Comparison of ENCODE assay signal across 1 cellular context in genomic region chr21:43854773-43855633, GRCh38.
TF ChIP-seq lines count a peak whose summit lies in the region.

No MANE protein-coding gene starts in this region.

TF ChIP-seq in GM12878, 131 proteins besides CTCF, POLR2A, EP300 and RAD21 (continued from another document):
- TF ChIP-seq, protein P1, sequence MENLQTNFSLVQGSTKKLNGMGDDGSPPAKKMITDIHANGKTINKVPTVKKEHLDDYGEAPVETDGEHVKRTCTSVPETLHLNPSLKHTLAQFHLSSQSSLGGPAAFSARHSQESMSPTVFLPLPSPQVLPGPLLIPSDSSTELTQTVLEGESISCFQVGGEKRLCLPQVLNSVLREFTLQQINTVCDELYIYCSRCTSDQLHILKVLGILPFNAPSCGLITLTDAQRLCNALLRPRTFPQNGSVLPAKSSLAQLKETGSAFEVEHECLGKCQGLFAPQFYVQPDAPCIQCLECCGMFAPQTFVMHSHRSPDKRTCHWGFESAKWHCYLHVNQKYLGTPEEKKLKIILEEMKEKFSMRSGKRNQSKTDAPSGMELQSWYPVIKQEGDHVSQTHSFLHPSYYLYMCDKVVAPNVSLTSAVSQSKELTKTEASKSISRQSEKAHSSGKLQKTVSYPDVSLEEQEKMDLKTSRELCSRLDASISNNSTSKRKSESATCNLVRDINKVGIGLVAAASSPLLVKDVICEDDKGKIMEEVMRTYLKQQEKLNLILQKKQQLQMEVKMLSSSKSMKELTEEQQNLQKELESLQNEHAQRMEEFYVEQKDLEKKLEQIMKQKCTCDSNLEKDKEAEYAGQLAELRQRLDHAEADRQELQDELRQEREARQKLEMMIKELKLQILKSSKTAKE (IDR thresholded peaks at IDR 0.05; ENCODE audit: low read depth, poor library complexity, severe bottlenecking): no peak
- no peak for TF ChIP-seq SREBF2 (IDR thresholded peaks at IDR 0.05; ENCODE audit: low read length)
- TF ChIP-seq POLR2AphosphoS5 (IDR thresholded peaks at IDR 0.05; ENCODE audit: low read length): no peak
- TF ChIP-seq MYB (IDR thresholded peaks at IDR 0.05; ENCODE audit: borderline replicate concordance, low read depth, low read length): no peak
- TF ChIP-seq DPF2 (IDR thresholded peaks at IDR 0.05): peak; percentile 75; the same call in 1 of the 2 replicates
- TF ChIP-seq, protein P2, sequence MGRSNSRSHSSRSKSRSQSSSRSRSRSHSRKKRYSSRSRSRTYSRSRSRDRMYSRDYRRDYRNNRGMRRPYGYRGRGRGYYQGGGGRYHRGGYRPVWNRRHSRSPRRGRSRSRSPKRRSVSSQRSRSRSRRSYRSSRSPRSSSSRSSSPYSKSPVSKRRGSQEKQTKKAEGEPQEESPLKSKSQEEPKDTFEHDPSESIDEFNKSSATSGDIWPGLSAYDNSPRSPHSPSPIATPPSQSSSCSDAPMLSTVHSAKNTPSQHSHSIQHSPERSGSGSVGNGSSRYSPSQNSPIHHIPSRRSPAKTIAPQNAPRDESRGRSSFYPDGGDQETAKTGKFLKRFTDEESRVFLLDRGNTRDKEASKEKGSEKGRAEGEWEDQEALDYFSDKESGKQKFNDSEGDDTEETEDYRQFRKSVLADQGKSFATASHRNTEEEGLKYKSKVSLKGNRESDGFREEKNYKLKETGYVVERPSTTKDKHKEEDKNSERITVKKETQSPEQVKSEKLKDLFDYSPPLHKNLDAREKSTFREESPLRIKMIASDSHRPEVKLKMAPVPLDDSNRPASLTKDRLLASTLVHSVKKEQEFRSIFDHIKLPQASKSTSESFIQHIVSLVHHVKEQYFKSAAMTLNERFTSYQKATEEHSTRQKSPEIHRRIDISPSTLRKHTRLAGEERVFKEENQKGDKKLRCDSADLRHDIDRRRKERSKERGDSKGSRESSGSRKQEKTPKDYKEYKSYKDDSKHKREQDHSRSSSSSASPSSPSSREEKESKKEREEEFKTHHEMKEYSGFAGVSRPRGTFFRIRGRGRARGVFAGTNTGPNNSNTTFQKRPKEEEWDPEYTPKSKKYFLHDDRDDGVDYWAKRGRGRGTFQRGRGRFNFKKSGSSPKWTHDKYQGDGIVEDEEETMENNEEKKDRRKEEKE (IDR thresholded peaks at IDR 0.05): no peak
- TF ChIP-seq ZBED1 (IDR thresholded peaks at IDR 0.05; ENCODE audit: borderline replicate concordance): no peak
- TF ChIP-seq IKZF2 (IDR thresholded peaks at IDR 0.05): peak; percentile 67; a peak in 2 of 4 replicates
- TF ChIP-seq ETV6 (conservative IDR thresholded peaks at IDR 0.05 in 1 of 2, IDR thresholded peaks at IDR 0.05 in 1 of 2; ENCODE audit: borderline replicate concordance in 1 of 2, low read depth in 1 of 2): 0 out of 4 replicates have a peak, but pooled peaks of 1 of the 2 experiments have one; percentile 23
- no peak for TF ChIP-seq RFX5 (IDR thresholded peaks at IDR 0.05; ENCODE audit: low read depth, low read length)
- 0 out of 2 replicates have a peak, but pooled peaks have one; percentile 56 for TF ChIP-seq MTA3 (IDR thresholded peaks at IDR 0.05; ENCODE audit: borderline replicate concordance, low read length)
- peak; percentile 78 for TF ChIP-seq ZNF384 (IDR thresholded peaks at IDR 0.05; ENCODE audit: borderline replicate concordance, low read depth, low read length)
- no peak for TF ChIP-seq E2F4 (IDR thresholded peaks at IDR 0.05; ENCODE audit: low read depth, low read length)
- TF ChIP-seq ZNF217 (IDR thresholded peaks at IDR 0.05): no peak
- peak; percentile 17 for TF ChIP-seq USF1 (IDR thresholded peaks at IDR 0.05; ENCODE audit: borderline replicate concordance, extremely low read length, insufficient read depth, low read depth, low read length)
